In the genomic region with DNA sequence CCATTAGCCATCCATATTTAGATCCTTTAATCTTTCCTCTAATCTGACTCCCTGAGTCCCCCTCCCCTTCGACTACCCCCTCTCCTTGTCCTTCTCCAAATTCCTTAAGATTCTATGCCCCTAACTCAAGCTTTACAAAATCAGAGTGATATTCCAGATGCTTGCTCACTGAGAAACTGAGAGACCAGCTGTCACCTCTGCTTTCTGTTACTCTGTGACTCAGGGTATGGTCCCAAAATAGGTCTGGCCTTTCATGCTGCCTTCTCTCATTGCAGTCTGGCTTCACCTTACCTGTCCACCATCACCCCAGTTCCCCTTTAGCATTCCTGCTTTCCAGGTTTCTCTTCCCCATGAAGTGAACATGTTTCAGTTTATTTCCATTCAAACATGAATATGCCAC, we compare ENCODE assay signal across 1 cellular context.
TF ChIP-seq lines count a peak whose summit lies in the region.

No MANE protein-coding gene starts in this region.

TF ChIP-seq in GM12878, 131 proteins besides CTCF, POLR2A, EP300 and RAD21 (continued from another document):
- TF ChIP-seq CEBPZ (IDR thresholded peaks at IDR 0.05; ENCODE audit: low read depth, low read length) = no peak
- TF ChIP-seq SIN3A (IDR thresholded peaks at IDR 0.05; ENCODE audit: low read depth, low read length) = no peak
- no peak for TF ChIP-seq KDM1A (IDR thresholded peaks at IDR 0.05; ENCODE audit: borderline replicate concordance)
- TF ChIP-seq SPI1 (IDR thresholded peaks at IDR 0.05; ENCODE audit: borderline replicate concordance, insufficient read depth, low read depth, low read length) = peak; percentile 79
- peak in 1 of 2 experiments; percentile 21; a peak in 1 of 4 replicates for TF ChIP-seq ETV6 (conservative IDR thresholded peaks at IDR 0.05 in 1 of 2, IDR thresholded peaks at IDR 0.05 in 1 of 2; ENCODE audit: borderline replicate concordance in 1 of 2, low read depth in 1 of 2)
- TF ChIP-seq TCF3 (IDR thresholded peaks at IDR 0.05; ENCODE audit: borderline replicate concordance, insufficient read depth, low read depth, low read length) = 0 out of 2 replicates have a peak, but pooled peaks have one; percentile 50
- TF ChIP-seq HDAC6 (IDR thresholded peaks at IDR 0.05; ENCODE audit: unreplicated experiment) = no peak
- TF ChIP-seq NFIC (IDR thresholded peaks at IDR 0.05; ENCODE audit: low read depth, low read length) = peak; percentile 40; the same call in 1 of the 2 replicates
- TF ChIP-seq SUPT20H (IDR thresholded peaks at IDR 0.05; ENCODE audit: borderline replicate concordance, control insufficient read depth, low read depth, low read length) = no peak
- TF ChIP-seq SMARCA5 (IDR thresholded peaks at IDR 0.05) = no peak
- peak; percentile 88 for TF ChIP-seq EED (IDR thresholded peaks at IDR 0.05; ENCODE audit: low read depth)
- TF ChIP-seq SP1 (IDR thresholded peaks at IDR 0.05; ENCODE audit: low read depth, low read length) = peak; percentile 41
- TF ChIP-seq MTA2 (IDR thresholded peaks at IDR 0.05; ENCODE audit: low read depth) = no peak
- TF ChIP-seq CEBPB (IDR thresholded peaks at IDR 0.05; ENCODE audit: borderline replicate concordance in 1 of 2, low read depth in 2 of 2, low read length in 2 of 2) = no peak
- TF ChIP-seq TCF12 (IDR thresholded peaks at IDR 0.05; ENCODE audit: low read depth, low read length) = peak; percentile 77
- TF ChIP-seq, protein P1, sequence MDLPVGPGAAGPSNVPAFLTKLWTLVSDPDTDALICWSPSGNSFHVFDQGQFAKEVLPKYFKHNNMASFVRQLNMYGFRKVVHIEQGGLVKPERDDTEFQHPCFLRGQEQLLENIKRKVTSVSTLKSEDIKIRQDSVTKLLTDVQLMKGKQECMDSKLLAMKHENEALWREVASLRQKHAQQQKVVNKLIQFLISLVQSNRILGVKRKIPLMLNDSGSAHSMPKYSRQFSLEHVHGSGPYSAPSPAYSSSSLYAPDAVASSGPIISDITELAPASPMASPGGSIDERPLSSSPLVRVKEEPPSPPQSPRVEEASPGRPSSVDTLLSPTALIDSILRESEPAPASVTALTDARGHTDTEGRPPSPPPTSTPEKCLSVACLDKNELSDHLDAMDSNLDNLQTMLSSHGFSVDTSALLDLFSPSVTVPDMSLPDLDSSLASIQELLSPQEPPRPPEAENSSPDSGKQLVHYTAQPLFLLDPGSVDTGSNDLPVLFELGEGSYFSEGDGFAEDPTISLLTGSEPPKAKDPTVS (IDR thresholded peaks at IDR 0.05; ENCODE audit: low read depth, low read length) = no peak
